Comparison of ENCODE assay signal across 15 cellular contexts in genomic region chr21:35075546-35075945, GRCh38. TPM values are rescaled to one million over a fixed set of nuclear protein-coding genes. Genes with fewer than 3 reads are reported as not detected.
DNase-seq lines count a peak whose midpoint lies in the region; ATAC-seq, FAIRE-seq and TF ChIP-seq lines count a peak whose summit lies in the region.
"Had no signal": no experiment of that assay in that cellular context is flagged by ENCODE, and none has a peak within 500 bp of the region (broad histone marks: within the 10 kb centered on the region; RNA-seq: fewer than 3 reads in every experiment).

No MANE protein-coding gene starts in this region.

- no TSS peak for BruUV-seq in K562 (replicated peaks; lab: Mats Ljungman, UMichigan)

- no peak overlapping the region for H3K4me2 ChIP-seq in K562 (ENCODE audit: insufficient read depth, low read length)
- H3K4me2 ChIP-seq: A549 had no signal

- POLR2A ChIA-PET in K562 (lab: Yijun Ruan, JAX) = interaction anchor here (0.8 to 1.4 kb wide), 6 partner anchors 10 to 407 kb away, joined by 3 to 7 read pairs (median 4); no protein-coding TSS in a partner anchor

- no peak for TF ChIP-seq EP300 in K562 (IDR thresholded peaks at IDR 0.05; ENCODE audit: low read length)

- no peaks in the 10 kb centered on the region for H3K27me3 ChIP-seq in K562 (ENCODE audit: control insufficient read depth in 2 of 2, insufficient read depth in 2 of 2, low read length in 2 of 2)

- H3K36me3 ChIP-seq in K562 (ENCODE audit: control insufficient read depth, insufficient read depth, low read length) = no peaks in the 10 kb centered on the region

- no peaks in the 10 kb centered on the region for H3K9me1 ChIP-seq in K562 (ENCODE audit: control insufficient read depth, insufficient read depth, low read length)

- H3K79me2 ChIP-seq in K562 (ENCODE audit: control insufficient read depth, insufficient read depth, low read length) = no peaks in the 10 kb centered on the region

- H4K20me1 ChIP-seq in K562 (replicated peaks; ENCODE audit: control insufficient read depth, insufficient read depth, low read length) = no peaks in the 10 kb centered on the region

- 21% methylated on average over 6 of the region's 6 CpGs for WGBS in K562 (ENCODE audit: insufficient coverage, low coverage, missing lambda C conversion rate)

- no peak overlapping the region for H3K4me3 ChIP-seq in K562
- H3K4me3 ChIP-seq: A549, psoas muscle had no signal

- ATAC-seq in K562 (peak; percentile 65), GM19463 (IDR thresholded peaks at IDR 0.05; ENCODE audit: unreplicated experiment) (no peak)
- ATAC-seq: left colon, Panc1 had no signal

- H3K27ac ChIP-seq in K562 (ENCODE audit: extremely low read depth, low read depth, low read length) = no peak overlapping the region
- H3K27ac ChIP-seq: A549, psoas muscle had no signal

- TF ChIP-seq POLR2A in K562 (conservative IDR thresholded peaks at IDR 0.05) = no peak

- no peak for FAIRE-seq in K562 (lab: Jason Lieb, UNC)
- FAIRE-seq: A549, endometrium had no signal

- CTCF ChIA-PET in K562 (lab: Yijun Ruan, JAX; ENCODE audit: low intra/inter-chr PET ratio) = no interaction called here

- no peak overlapping the region for H3K9ac ChIP-seq in K562 (ENCODE audit: insufficient read depth in 1 of 2, low read depth in 2 of 2, low read length in 2 of 2)

- no peaks in the 10 kb centered on the region; a peak in 1 of 5 replicates for H3K4me1 ChIP-seq in K562 (replicated peaks in 1 of 2; ENCODE audit: control insufficient read depth in 2 of 2, insufficient read depth in 2 of 2, low read length in 2 of 2)
- H3K4me1 ChIP-seq: A549, psoas muscle had no signal

- H3K9me3 ChIP-seq in K562 (replicated peaks; ENCODE audit: control insufficient read depth, insufficient read depth, low read depth, low read length) = no peaks in the 10 kb centered on the region
- H3K9me3 ChIP-seq: A549, psoas muscle had no signal

- DNase-seq in NCI-H2029 (lab: John Stamatoyannopoulos, UW) (peak; percentile 16), NCI-H2029 treated with DMSO at 0.1 percent for 48 hours (lab: John Stamatoyannopoulos, UW) (no peak), HT1080 (ENCODE audit: low read depth) (peak; percentile 53), K562 (ENCODE audit: extremely low read depth in 1 of 4, low spot score in 3 of 4) (peak in 2 of 4 experiments; percentile 32 to 34), non-pigmented ciliary epithelial cell (ENCODE audit: low read depth) (peak; percentile 56), LoVo (ENCODE audit: low spot score) (no peak), posterior cingulate gyrus (no peak)
- DNase-seq: activated CD4-positive, alpha-beta T cell treated with anti-CD3 and anti-CD28 coated beads for 1 hour; activated naive CD8-positive, alpha-beta T cell treated with anti-CD3 and anti-CD28 coated beads, Interleukin-2, amount 10 ng/mL, durations not matched to agents 7 days and 5 days; left colon had no signal

- intact Hi-C loops in K562 (cut with micrococcal nuclease) = no loop called here
- intact Hi-C loops in posterior cingulate gyrus (cut with DNase I) = no loop called here

- no peak for TF ChIP-seq RAD21 in K562 (CRISPR knock-in tag; conservative IDR thresholded peaks at IDR 0.05 in 1 of 2, IDR thresholded peaks at IDR 0.05 in 1 of 2)

- in situ Hi-C loops in K562 (cut with MboI) = no loop called here

- TF ChIP-seq CTCF in K562 (IDR thresholded peaks at IDR 0.05 in 2 of 3, conservative IDR thresholded peaks at IDR 0.05 in 1 of 3; ENCODE audit: insufficient read depth in 2 of 3, low read depth in 1 of 3, low read length in 3 of 3) = no peak

- no peak overlapping the region for H2AFZ ChIP-seq in K562 (ENCODE audit: low read depth, low read length)

TF ChIP-seq in K562, 482 proteins besides CTCF, POLR2A, EP300 and RAD21:
- TF ChIP-seq ATF4 (CRISPR knock-in tag; IDR thresholded peaks at IDR 0.05) (no peak), HNRNPUL1 (IDR thresholded peaks at IDR 0.05; ENCODE audit: low read length) (no peak), ZNF586 (CRISPR knock-in tag; conservative IDR thresholded peaks at IDR 0.05) (no peak), RBM39 (optimal IDR thresholded peaks at IDR 0.05; ENCODE audit: low read depth, low read length) (no peak), MCM7 (IDR thresholded peaks at IDR 0.05) (no peak), KDM1A (IDR thresholded peaks at IDR 0.05) (peak; percentile 60 to 62; a peak in 3 of 4 replicates), ZNF76 (CRISPR knock-in tag; IDR thresholded peaks at IDR 0.05; ENCODE audit: borderline replicate concordance) (no peak), GABPA (tag; conservative IDR thresholded peaks at IDR 0.05; ENCODE audit: low read depth) (0 out of 2 replicates have a peak, but pooled peaks have one; percentile 32), ATF7 (IDR thresholded peaks at IDR 0.05) (peak; percentile 93), NR2C2 (CRISPR knock-in tag; IDR thresholded peaks at IDR 0.05) (no peak), NR2C2 (tag; IDR thresholded peaks at IDR 0.05) (peak; percentile 43; the same call in 1 of the 2 replicates), ZNF124 (CRISPR knock-in tag; IDR thresholded peaks at IDR 0.05) (no peak), KLF13 (tag; IDR thresholded peaks at IDR 0.05; ENCODE audit: borderline replicate concordance, low read depth) (no peak), JUND (IDR thresholded peaks at IDR 0.05; ENCODE audit: borderline replicate concordance, low read depth, low read length) (peak; percentile 73), JUND (tag; IDR thresholded peaks at IDR 0.05; ENCODE audit: borderline replicate concordance, low read depth, low read length) (peak; percentile 80; the same call in 2 of the 3 replicates), ATF3 (IDR thresholded peaks at IDR 0.05) (peak; percentile 90), ATF3 (CRISPR knock-in tag; conservative IDR thresholded peaks at IDR 0.05) (no peak), SMARCA4 (IDR thresholded peaks at IDR 0.05) (0 out of 2 replicates have a peak, but pooled peaks have one; percentile 20), RCOR1 (IDR thresholded peaks at IDR 0.05; ENCODE audit: borderline replicate concordance in 1 of 2, low read depth in 2 of 2, low read length in 2 of 2) (peak in 1 of 2 experiments; percentile 78; a peak in 2 of 4 replicates), JUN (IDR thresholded peaks at IDR 0.05; ENCODE audit: borderline replicate concordance, low read depth, low read length) (0 out of 2 replicates have a peak, but pooled peaks have one; percentile 59), JUN (CRISPR knock-in tag; IDR thresholded peaks at IDR 0.05; ENCODE audit: borderline replicate concordance) (no peak)

RNA-seq across cellular contexts. Expression of gene RUNX1, which starts 26.4 kb away (rescaled TPM):
- total RNA-seq in HT1080 (2014; rRNA removed; shearing (Covaris generic)) = 18.0 and 31.3 TPM in 2 replicates
- 40.5 and 41.2 TPM in 2 replicates for polyA plus RNA-seq in HT1080 (2015; cell fraction: cytosol; rRNA removed)
- polyA plus RNA-seq in HT1080 (2015; cell fraction: nucleus; rRNA removed) = 64.2 and 69.3 TPM in 2 replicates
- total RNA-seq in K562 (2011; cell fraction: chromatin; rRNA removed; ENCODE audit: low replicate concordance) = 167 and 196 TPM in 2 replicates
- 104 and 114 TPM in 2 replicates for total RNA-seq in K562 (2011; cell fraction: nucleolus; rRNA removed)
- total RNA-seq in K562 (2011; cell fraction: nucleoplasm; rRNA removed) = 135 and 188 TPM in 2 replicates
- total RNA-seq in K562 (2014; rRNA removed) = 20.8 and 27.3 TPM in 2 replicates
- 13.8 TPM in 2 replicates for total RNA-seq in K562 (2014; rRNA removed; fragmentation: Illumina TruSeq; extraction: Trizol)
- total RNA-seq in K562 (2015; rRNA removed; fragmentation: Illumina TruSeq; extraction: Trizol) = 8.8 and 9.8 TPM in 2 replicates
- total RNA-seq in K562 (2021) = 62.2 and 68.6 TPM in 2 replicates
- polyA plus RNA-seq in K562 (2011; rRNA removed) = 15.9 and 17.8 TPM in 2 replicates
- polyA plus RNA-seq in K562 (2011; cell fraction: cytosol; rRNA removed) = 7.6 and 12.6 TPM in 2 replicates
- 50.6 and 80.8 TPM in 2 replicates for polyA plus RNA-seq in K562 (2011; cell fraction: nucleus; rRNA removed)
- 19.4 and 60.9 TPM in 2 replicates for polyA plus RNA-seq in K562 (2012)
- polyA plus RNA-seq in K562 (2014; fragmentation: Illumina TruSeq; extraction: Trizol) = 22.7 and 26.7 TPM in 2 replicates
- polyA plus RNA-seq in K562 (2014; fragmentation: Nextera tagmentation; extraction: Ambion mirVana) = 1 to 10 TPM; 2.2 to 4.5 TPM
- 20.1 and 30.6 TPM in 2 replicates for polyA plus RNA-seq in K562 (2014; rRNA removed)
- 29.0 and 39.2 TPM in 2 replicates for polyA minus RNA-seq in K562 (2011; rRNA and poly(A)+ RNA removed)
- 10.4 and 28.6 TPM in 2 replicates for polyA minus RNA-seq in K562 (2011; cell fraction: cytosol; rRNA and poly(A)+ RNA removed)
- 119 and 149 TPM in 2 replicates for polyA minus RNA-seq in K562 (2011; cell fraction: nucleus; rRNA and poly(A)+ RNA removed)

Comparison
In these comparisons a context has a peak if more than half of its experiments do, and no peak if none do; other contexts are left out.
1. DNase-seq: peak in NCI-H2029 (single experiment), HT1080 (single experiment) and non-pigmented ciliary epithelial cell (single experiment); none in NCI-H2029 treated with DMSO at 0.1 percent for 48 hours (single experiment), LoVo (single experiment) and posterior cingulate gyrus (0 of 10).